Comparison of ENCODE assay signal across 1 cellular context in genomic region chr16:77434022-77434364, GRCh38.
TF ChIP-seq lines count a peak whose summit lies in the region.

No MANE protein-coding gene starts in this region.

TF ChIP-seq in WTC11, 78 proteins besides CTCF, POLR2A, EP300 and RAD21 (continued from another document):
- TF ChIP-seq ZNF532 (CRISPR knock-in tag; IDR thresholded peaks at IDR 0.05; ENCODE audit: borderline replicate concordance) = no peak
- no peak for TF ChIP-seq ZBTB43 (CRISPR knock-in tag; IDR thresholded peaks at IDR 0.05)
- TF ChIP-seq FOXP1 (CRISPR knock-in tag; IDR thresholded peaks at IDR 0.05; ENCODE audit: borderline replicate concordance) = no peak
- TF ChIP-seq IRF2 (CRISPR knock-in tag; IDR thresholded peaks at IDR 0.05; ENCODE audit: borderline replicate concordance, low read depth) = no peak
- TF ChIP-seq USF2 (CRISPR knock-in tag; IDR thresholded peaks at IDR 0.05) = no peak
- TF ChIP-seq ZNF263 (CRISPR knock-in tag; IDR thresholded peaks at IDR 0.05; ENCODE audit: low read depth) = no peak
- TF ChIP-seq FOXP4 (CRISPR knock-in tag; IDR thresholded peaks at IDR 0.05) = no peak
- TF ChIP-seq RORB (CRISPR knock-in tag; IDR thresholded peaks at IDR 0.05) = no peak
- no peak for TF ChIP-seq ARID4B (CRISPR knock-in tag; IDR thresholded peaks at IDR 0.05; ENCODE audit: borderline replicate concordance)
